In genomic region chr3:151085227-151085888, GRCh38 we compare ENCODE assay signal across 8 cellular contexts. TPM values are rescaled to one million over a fixed set of nuclear protein-coding genes. Genes with fewer than 3 reads are reported as not detected.
DNase-seq lines count a peak whose midpoint lies in the region; ATAC-seq and TF ChIP-seq lines count a peak whose summit lies in the region.

Gene MED12L (plus strand): TSS chr3:151085664. CDS start chr3:151086927, 1,263 bp downstream.

- H3K27ac ChIP-seq in coronary artery, result peak within 1 kb of the TSS; percentile 30 to 34

- peak; percentile 78 for DNase-seq in NCI-H82 (lab: John Stamatoyannopoulos, UW)
- no peak for DNase-seq in NCI-H82 treated with DMSO at 0.1 percent for 48 hours (lab: John Stamatoyannopoulos, UW; ENCODE audit: unreplicated experiment)
- peak; percentile 83 for DNase-seq in NCI-H146 treated with DMSO at 0.1 percent for 48 hours (lab: John Stamatoyannopoulos, UW; ENCODE audit: unreplicated experiment)
- peak; percentile 83 for DNase-seq in WTC11 (ENCODE audit: low spot score)
- no peak for DNase-seq in coronary artery (ENCODE audit: low spot score)
- peak; percentile 57 to 71 for DNase-seq in left colon
- DNase-seq in stimulated activated CD4-positive, alpha-beta T cell treated with anti-CD3 and anti-CD28 coated beads, Interleukin-15, amount 100 ng/mL, for 24 hours, result peak; percentile 82

- POLR2A ChIA-PET in WTC11 (lab: Charles Lee), result interaction anchor here (0.5 to 1.8 kb wide), 2 partner anchors 8 to 14 kb away, joined by 3 to 5 read pairs; no protein-coding TSS in a partner anchor

- H3K27ac Mint-ChIP-seq in WTC11, result no peak within 1 kb of the TSS

- no peaks in the 10 kb centered on the region for H3K9me3 Mint-ChIP-seq in WTC11

- peak; percentile 62 for ATAC-seq in HG02884 (IDR thresholded peaks at IDR 0.05; ENCODE audit: unreplicated experiment)
- peak; percentile 65 for ATAC-seq in WTC11
- ATAC-seq in left colon, result peak; percentile 91

- H3K4me3 ChIP-seq in coronary artery, result peak within 1 kb of the TSS; percentile 81

- intact Hi-C loops in left colon (cut with DNase I, micrococcal nuclease), result no loop called here

- no peak for TF ChIP-seq CTCF in WTC11 (IDR thresholded peaks at IDR 0.05)
- no peak for TF ChIP-seq CTCF in coronary artery (IDR thresholded peaks at IDR 0.05)

- peaks cover 20% of the 10 kb centered on the region for H3K27me3 Mint-ChIP-seq in WTC11 (ENCODE audit: low read depth)

- H3K36me3 Mint-ChIP-seq in WTC11, result no peaks in the 10 kb centered on the region

- peak within 1 kb of the TSS; percentile 94 for H3K4me3 Mint-ChIP-seq in WTC11

- peaks cover 45% of the 10 kb centered on the region for H3K4me1 Mint-ChIP-seq in WTC11

- CTCF ChIA-PET in WTC11 (lab: Charles Lee), result interaction anchor here (0.7 to 3.3 kb wide), 14 partner anchors 11 to 306 kb away, joined by 3 to 19 read pairs (median 6); no protein-coding TSS in a partner anchor

TF ChIP-seq in WTC11, 78 proteins besides CTCF, POLR2A, EP300 and RAD21 (continues in another document):
- TF ChIP-seq PREB (CRISPR knock-in tag; IDR thresholded peaks at IDR 0.05; ENCODE audit: borderline replicate concordance) (no peak), IRF2 (CRISPR knock-in tag; IDR thresholded peaks at IDR 0.05; ENCODE audit: borderline replicate concordance, low read depth) (no peak), ETV6 (CRISPR knock-in tag; IDR thresholded peaks at IDR 0.05) (peak; percentile 93), NR1H2 (CRISPR knock-in tag; IDR thresholded peaks at IDR 0.05) (no peak), ATF1 (CRISPR knock-in tag; IDR thresholded peaks at IDR 0.05) (no peak), E2F5 (CRISPR knock-in tag; IDR thresholded peaks at IDR 0.05) (0 out of 2 replicates have a peak, but pooled peaks have one; percentile 24), ZNF232 (CRISPR knock-in tag; IDR thresholded peaks at IDR 0.05) (peak; percentile 82; the same call in 1 of the 2 replicates), AR (CRISPR knock-in tag; IDR thresholded peaks at IDR 0.05) (no peak), GTF2I (CRISPR knock-in tag; conservative IDR thresholded peaks at IDR 0.05) (no peak), FOXJ3 (CRISPR knock-in tag; IDR thresholded peaks at IDR 0.05; ENCODE audit: borderline replicate concordance) (no peak), NFE2L1 (CRISPR knock-in tag; IDR thresholded peaks at IDR 0.05) (no peak), ZNF138 (CRISPR knock-in tag; conservative IDR thresholded peaks at IDR 0.05) (no peak; the same call in none of the 2 replicates), ZNF423 (CRISPR knock-in tag; IDR thresholded peaks at IDR 0.05) (peak; percentile 66), USF2 (CRISPR knock-in tag; IDR thresholded peaks at IDR 0.05) (peak; percentile 46; the same call in 1 of the 2 replicates), ARID4B (CRISPR knock-in tag; IDR thresholded peaks at IDR 0.05; ENCODE audit: borderline replicate concordance) (no peak; the same call in 1 of the 2 replicates), ATF2 (CRISPR knock-in tag; IDR thresholded peaks at IDR 0.05; ENCODE audit: borderline replicate concordance, low read depth) (no peak), SP1 (CRISPR knock-in tag; conservative IDR thresholded peaks at IDR 0.05) (0 out of 2 replicates have a peak, but pooled peaks have one; percentile 40), MAX (CRISPR knock-in tag; IDR thresholded peaks at IDR 0.05) (peak; percentile 64; the same call in 1 of the 2 replicates)

RNA-seq across cellular contexts. Expression of gene MED12L, which starts in this region (rescaled TPM):
- total RNA-seq in WTC11 (2021), result 22.3 to 27.4 TPM (median 25.2 TPM) in 3 replicates
- total RNA-seq in left colon, result under 1 TPM; 0.37 to 0.45 TPM

Comparison
In these comparisons a context has a peak if more than half of its experiments do, and no peak if none do; other contexts are left out.
1. RNA of gene MED12L (total RNA-seq): 22.3 to 27.4 TPM in WTC11; 0.37 to 0.45 TPM in left colon; every median in the first group is over 10 times any median in the second.
2. DNase-seq: peak in NCI-H82 (single experiment), NCI-H146 treated with DMSO at 0.1 percent for 48 hours (single experiment), WTC11 (single experiment) and stimulated activated CD4-positive, alpha-beta T cell treated with anti-CD3 and anti-CD28 coated beads, Interleukin-15, amount 100 ng/mL, for 24 hours (single experiment); none in NCI-H82 treated with DMSO at 0.1 percent for 48 hours (single experiment) and coronary artery (single experiment).
3. Peak in DNase-seq and ATAC-seq in left colon; RNA of the gene not detected or under 1 TPM.
4. Peak in every context shown above with its lines, with median percentiles within 50 percentile points of each other: ATAC-seq.